Comparison of ENCODE assay signal across 1 cellular context in the genomic region with DNA sequence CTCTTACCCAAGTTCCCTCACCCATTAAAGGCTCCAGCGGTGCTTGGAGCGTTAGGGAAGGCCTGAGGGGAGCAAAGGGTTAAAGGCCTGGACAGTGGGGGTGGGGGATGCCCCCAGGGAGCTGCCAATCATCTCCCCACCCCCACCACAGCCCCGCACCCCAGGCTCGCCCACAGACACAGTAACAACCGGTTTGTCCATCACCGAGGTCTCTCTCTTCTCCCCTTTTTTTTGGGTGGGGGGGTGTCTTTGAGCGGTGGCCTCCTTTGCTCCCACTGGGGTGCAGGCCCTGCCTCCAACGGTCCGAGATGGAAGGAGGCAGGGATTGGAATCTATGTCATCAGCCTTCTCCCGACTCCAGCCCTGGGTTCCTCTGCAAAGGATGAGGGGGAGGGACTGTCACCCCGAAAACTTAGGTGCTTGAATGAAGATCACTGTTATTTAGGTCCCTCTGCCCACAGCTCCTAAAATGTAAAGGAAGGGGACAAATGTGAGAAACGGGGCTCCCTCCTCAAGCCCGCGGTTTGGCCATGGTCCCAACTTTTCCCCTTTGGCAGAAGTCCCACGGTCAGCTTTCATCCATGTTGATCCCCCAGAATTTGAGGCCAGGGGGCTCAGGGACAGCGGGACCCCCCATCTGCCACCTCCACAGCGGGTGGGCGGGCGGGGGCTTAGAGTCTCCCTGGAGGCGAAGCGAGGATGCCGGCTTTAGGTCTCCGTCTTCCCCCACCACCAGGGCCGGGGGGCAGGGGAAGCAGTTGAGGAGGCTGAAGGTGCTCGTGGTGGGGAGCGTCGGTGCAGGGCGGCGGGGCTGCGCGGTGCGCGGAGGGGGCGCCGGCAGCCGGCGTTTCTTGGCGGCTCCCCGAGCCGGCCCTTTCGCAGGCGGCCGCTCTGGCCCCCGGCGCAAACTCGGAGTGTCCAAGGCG.
TF ChIP-seq lines count a peak whose summit lies in the region.

No MANE protein-coding gene starts in this region.

TF ChIP-seq in HCT116, 20 proteins besides CTCF, POLR2A, EP300 and RAD21 (continued from another document):
- TF ChIP-seq, protein P1, sequence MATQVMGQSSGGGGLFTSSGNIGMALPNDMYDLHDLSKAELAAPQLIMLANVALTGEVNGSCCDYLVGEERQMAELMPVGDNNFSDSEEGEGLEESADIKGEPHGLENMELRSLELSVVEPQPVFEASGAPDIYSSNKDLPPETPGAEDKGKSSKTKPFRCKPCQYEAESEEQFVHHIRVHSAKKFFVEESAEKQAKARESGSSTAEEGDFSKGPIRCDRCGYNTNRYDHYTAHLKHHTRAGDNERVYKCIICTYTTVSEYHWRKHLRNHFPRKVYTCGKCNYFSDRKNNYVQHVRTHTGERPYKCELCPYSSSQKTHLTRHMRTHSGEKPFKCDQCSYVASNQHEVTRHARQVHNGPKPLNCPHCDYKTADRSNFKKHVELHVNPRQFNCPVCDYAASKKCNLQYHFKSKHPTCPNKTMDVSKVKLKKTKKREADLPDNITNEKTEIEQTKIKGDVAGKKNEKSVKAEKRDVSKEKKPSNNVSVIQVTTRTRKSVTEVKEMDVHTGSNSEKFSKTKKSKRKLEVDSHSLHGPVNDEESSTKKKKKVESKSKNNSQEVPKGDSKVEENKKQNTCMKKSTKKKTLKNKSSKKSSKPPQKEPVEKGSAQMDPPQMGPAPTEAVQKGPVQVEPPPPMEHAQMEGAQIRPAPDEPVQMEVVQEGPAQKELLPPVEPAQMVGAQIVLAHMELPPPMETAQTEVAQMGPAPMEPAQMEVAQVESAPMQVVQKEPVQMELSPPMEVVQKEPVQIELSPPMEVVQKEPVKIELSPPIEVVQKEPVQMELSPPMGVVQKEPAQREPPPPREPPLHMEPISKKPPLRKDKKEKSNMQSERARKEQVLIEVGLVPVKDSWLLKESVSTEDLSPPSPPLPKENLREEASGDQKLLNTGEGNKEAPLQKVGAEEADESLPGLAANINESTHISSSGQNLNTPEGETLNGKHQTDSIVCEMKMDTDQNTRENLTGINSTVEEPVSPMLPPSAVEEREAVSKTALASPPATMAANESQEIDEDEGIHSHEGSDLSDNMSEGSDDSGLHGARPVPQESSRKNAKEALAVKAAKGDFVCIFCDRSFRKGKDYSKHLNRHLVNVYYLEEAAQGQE (IDR thresholded peaks at IDR 0.05; ENCODE audit: low read depth) = no peak
- TF ChIP-seq CBX3 (IDR thresholded peaks at IDR 0.05; ENCODE audit: low read depth) = no peak
- no peak for TF ChIP-seq CEBPB (IDR thresholded peaks at IDR 0.05; ENCODE audit: low read depth)
- no peak for TF ChIP-seq EGR1 (IDR thresholded peaks at IDR 0.05; ENCODE audit: low read depth)
- TF ChIP-seq SP1 (IDR thresholded peaks at IDR 0.05; ENCODE audit: low read depth) = no peak
- TF ChIP-seq ELF1 (IDR thresholded peaks at IDR 0.05; ENCODE audit: borderline replicate concordance, low read depth) = no peak
- TF ChIP-seq YY1 (IDR thresholded peaks at IDR 0.05; ENCODE audit: extremely low read depth, insufficient replicate concordance, low read depth, low read length) = no peak
